ENCODE assay signal across 8 cellular contexts in genomic region chr16:53099318-53100130, GRCh38. TPM values are rescaled to one million over a fixed set of nuclear protein-coding genes. Genes with fewer than 3 reads are reported as not detected.
DNase-seq lines count a peak whose midpoint lies in the region; ATAC-seq lines count a peak whose summit lies in the region.

No MANE protein-coding gene starts in this region.

- H3K4me1 ChIP-seq in SJCRH30, result peaks cover 3% of the 10 kb centered on the region; the same call in 1 of the 2 replicates
- peaks cover 16% of the 10 kb centered on the region for H3K4me1 ChIP-seq in thymus (ENCODE audit: control insufficient read depth, insufficient read depth, low read length)

- no peaks in the 10 kb centered on the region for H3K9me3 Mint-ChIP-seq in activated naive CD4-positive, alpha-beta T cell treated with anti-CD3 and anti-CD28 coated beads, Interleukin-2, amount 50 U/mL, for 72 hours

- peak overlapping the region; percentile 77 to 89 for H3K27ac Mint-ChIP-seq in activated naive CD4-positive, alpha-beta T cell treated with anti-CD3 and anti-CD28 coated beads, Interleukin-2, amount 50 U/mL, for 72 hours

- no peaks in the 10 kb centered on the region for H3K27me3 ChIP-seq in H7 (ENCODE audit: control insufficient read depth, insufficient read depth, low read length)
- no peaks in the 10 kb centered on the region for H3K27me3 ChIP-seq in SJCRH30
- no peaks in the 10 kb centered on the region for H3K27me3 ChIP-seq in thymus (ENCODE audit: control insufficient read depth, insufficient read depth)

- peak; percentile 81 to 86 for ATAC-seq in activated naive CD4-positive, alpha-beta T cell treated with anti-CD3 and anti-CD28 coated beads, Interleukin-2, amount 50 U/mL, for 72 hours

- H3K4me3 ChIP-seq in H7 (ENCODE audit: insufficient read depth, low read depth, low read length) (peak overlapping the region; percentile 47), SJCRH30 (peak overlapping the region; percentile 59), thymus (ENCODE audit: low read length) (peak overlapping the region; percentile 60)

- H3K36me3 ChIP-seq in H7 (replicated peaks; ENCODE audit: control insufficient read depth, insufficient read depth, low read length), result no peaks in the 10 kb centered on the region
- H3K36me3 ChIP-seq in SJCRH30, result no peaks in the 10 kb centered on the region
- no peaks in the 10 kb centered on the region for H3K36me3 ChIP-seq in thymus (ENCODE audit: control insufficient read depth, insufficient read depth)

- WGBS in thymus, result 1% methylated on average over 26 of the region's 26 CpGs

- no peaks in the 10 kb centered on the region for H3K36me3 Mint-ChIP-seq in activated naive CD4-positive, alpha-beta T cell treated with anti-CD3 and anti-CD28 coated beads, Interleukin-2, amount 50 U/mL, for 72 hours

- DNase-seq in EL (peak; percentile 95), H7 (peak; percentile 93), LoVo (ENCODE audit: low spot score) (peak; percentile 90), SJCRH30 (peak; percentile 93), glomerular visceral epithelial cell (ENCODE audit: extremely low spot score) (peak; percentile 93), nucleus accumbens (lab: John Stamatoyannopoulos, UW) (peak; percentile 53 to 93 (median 86))
- peak; percentile 42 to 85 for DNase-seq in activated naive CD4-positive, alpha-beta T cell treated with anti-CD3 and anti-CD28 coated beads, Interleukin-2, amount 50 U/mL, for 72 hours (ENCODE audit: low spot score in 2 of 2)

- no peaks in the 10 kb centered on the region for H3K9me3 ChIP-seq in SJCRH30 (replicated peaks)
- no peaks in the 10 kb centered on the region for H3K9me3 ChIP-seq in thymus (ENCODE audit: control insufficient read depth)

- peak overlapping the region; percentile 98 for H3K27ac ChIP-seq in SJCRH30
- peak overlapping the region; percentile 83 for H3K27ac ChIP-seq in thymus (ENCODE audit: low read depth)

RNA-seq across cellular contexts. Expression of gene CHD9, which starts 44.7 kb away (rescaled TPM):
- total RNA-seq in H7 (2014; rRNA removed; shearing (Covaris generic)), result 12.9 and 15.0 TPM in 2 replicates
- 44.7 and 62.3 TPM in 2 replicates for total RNA-seq in SJCRH30 (2014; rRNA removed; shearing (Covaris generic))
- total RNA-seq in activated naive CD4-positive, alpha-beta T cell treated with anti-CD3 and anti-CD28 coated beads, Interleukin-2, amount 50 U/mL, for 72 hours, result 10 to 100 TPM; 10.8 to 15.9 TPM
- polyA plus RNA-seq in thymus, result 15.3 TPM

RNA-seq across cellular contexts. Expression of gene CHD9NB, which starts 46.8 kb away (rescaled TPM):
- 2.0 and 2.1 TPM in 2 replicates for total RNA-seq in H7 (2014; rRNA removed; shearing (Covaris generic))
- total RNA-seq in SJCRH30 (2014; rRNA removed; shearing (Covaris generic)), result not detected in 2 replicates
- total RNA-seq in activated naive CD4-positive, alpha-beta T cell treated with anti-CD3 and anti-CD28 coated beads, Interleukin-2, amount 50 U/mL, for 72 hours, result 1 to 10 TPM in 1 of 2 donors, under 1 TPM in 1; 0.14 to 1.5 TPM
- 0.84 TPM for polyA plus RNA-seq in thymus

Comparison
In these comparisons a context has a peak if more than half of its experiments do, and no peak if none do; other contexts are left out.
1. Peak in every context shown above with its lines: DNase-seq, ATAC-seq, H3K4me3 ChIP-seq and H3K27ac ChIP-seq.